Comparison of ENCODE assay signal across 8 cellular contexts in genomic region chr6:26020983-26021349, GRCh38. TPM values are rescaled to one million over a fixed set of nuclear protein-coding genes. Genes with fewer than 3 reads are reported as not detected.
DNase-seq lines count a peak whose midpoint lies in the region; ATAC-seq and TF ChIP-seq lines count a peak whose summit lies in the region.

No MANE protein-coding gene starts in this region.

- 92 to 93% methylated on average over 21 to 23 of the region's 23 CpGs for WGBS in mesodermal cell (ENCODE audit: insufficient coverage in 2 of 2), 2 experiments
- whole genome bisulfite sequencing in stomach, 5 donors: 0 to 1% (median 0%) methylated on average over 23 of the region's 23 CpGs

- H3K27ac ChIP-seq in HL-60 (replicated peaks) (peak overlapping the region; percentile 94), mesodermal cell (ENCODE audit: low read depth, low read length, severe bottlenecking) (peak overlapping the region; percentile 74), stomach (peak overlapping the region; percentile 93 to 99 (median 99))

- H3K4me3 ChIP-seq in BE2C (ENCODE audit: low read depth, low read length) (peak overlapping the region; percentile 94), HL-60 (replicated peaks; ENCODE audit: insufficient read depth, low read length) (peak overlapping the region; percentile 61), mesodermal cell (ENCODE audit: extremely low read depth, insufficient read depth, low read length, poor library complexity, severe bottlenecking) (peak overlapping the region; percentile 23), stomach (peak overlapping the region; percentile 41 to 65 (median 58))

- no peaks in the 10 kb centered on the region; the same call in none of the 2 replicates for H3K4me1 ChIP-seq in BE2C
- H3K4me1 ChIP-seq in mesodermal cell (ENCODE audit: control insufficient read depth, insufficient read depth, low read length, poor library complexity, severe bottlenecking): peaks cover 7% of the 10 kb centered on the region
- peaks cover 10 to 48% (median 29%) of the 10 kb centered on the region in 4 donors for H3K4me1 ChIP-seq in stomach

- TF ChIP-seq EP300 in stomach (IDR thresholded peaks at IDR 0.05): peak; percentile 12

- H3K9me3 ChIP-seq in BE2C: no peaks in the 10 kb centered on the region
- H3K9me3 ChIP-seq in mesodermal cell (ENCODE audit: control insufficient read depth, low read length): peaks cover 7% of the 10 kb centered on the region
- H3K9me3 ChIP-seq in stomach: no peaks in the 10 kb centered on the region

- DNase-seq in BE2C (peak; percentile 69), HL-60 (ENCODE audit: low read depth in 1 of 2, low spot score in 1 of 2) (peak in 1 of 2 experiments; percentile 72), stomach (peak; percentile 64), NCI-H1436 (lab: John Stamatoyannopoulos, UW) (no peak)
- DNase-seq in activated CD4-positive, alpha-beta T cell treated with anti-CD3 and anti-CD28 coated beads for 4 hours: peak; percentile 42 to 48
- DNase-seq in effector CD8-positive, alpha-beta T cell (lab: John Stamatoyannopoulos, UW): peak; percentile 31

- intact Hi-C loops in stomach (cut with DNase I; ENCODE audit: low total_unique reads): no loop called here

- H3K27me3 ChIP-seq in BE2C (no peaks in the 10 kb centered on the region), HL-60 (ENCODE audit: insufficient read depth, poor library complexity, severe bottlenecking) (no peaks in the 10 kb centered on the region), stomach (no peaks in the 10 kb centered on the region)

- TF ChIP-seq CTCF in BE2C (IDR thresholded peaks at IDR 0.05; ENCODE audit: low read depth, low read length) (no peak), HL-60 (IDR thresholded peaks at IDR 0.05; ENCODE audit: insufficient read depth, low read length) (no peak), stomach (IDR thresholded peaks at IDR 0.05) (no peak)

- peak; percentile 3 for ATAC-seq in GM19397 (IDR thresholded peaks at IDR 0.05; ENCODE audit: unreplicated experiment)

- H3K36me3 ChIP-seq in BE2C (no peaks in the 10 kb centered on the region), mesodermal cell (ENCODE audit: control insufficient read depth, insufficient read depth, low read length) (no peaks in the 10 kb centered on the region), stomach (no peaks in the 10 kb centered on the region)

- TF ChIP-seq POLR2A in stomach (IDR thresholded peaks at IDR 0.05): no peak

RNA-seq across cellular contexts. Expression of gene TRIM38, which starts 58.4 kb away (rescaled TPM):
- 1.4 TPM for polyA plus RNA-seq in BE2C (2012; ENCODE audit: insufficient read depth, insufficient read length, low read depth)
- polyA plus RNA-seq in mesodermal cell (2013, experiment 1 of 2): 1.5 TPM
- 1.4 TPM for polyA plus RNA-seq in mesodermal cell (2013, experiment 2 of 2)
- 10 to 100 TPM in 2 of 5 donors, 1 to 10 TPM in 3; 4.1 to 11.3 (median 7.8) TPM for total RNA-seq in stomach
- polyA plus RNA-seq in stomach: 1 to 10 TPM; 3.7 to 4.4 (median 4.1) TPM

Comparison
In these comparisons a context has a peak if more than half of its experiments do, and no peak if none do; other contexts are left out.
1. H3K4me3 ChIP-seq: peak in every context shown above with its lines; median percentile 94 in BE2C; 61 in HL-60; 58 in stomach; 23 in mesodermal cell.